Comparison of ENCODE assay signal across 24 cellular contexts in genomic region chr18:57909620-57910019, GRCh38.
DNase-seq lines count a peak whose midpoint lies in the region; ATAC-seq, FAIRE-seq and TF ChIP-seq lines count a peak whose summit lies in the region.
"Had no signal": no experiment of that assay in that cellular context is flagged by ENCODE, and none has a peak within 500 bp of the region (broad histone marks: within the 10 kb centered on the region; RNA-seq: fewer than 3 reads in every experiment).

No MANE protein-coding gene starts in this region.

- H3K36me3 ChIP-seq in brain microvascular endothelial cell (replicated peaks) (no peaks in the 10 kb centered on the region), keratinocyte (ENCODE audit: control insufficient read depth in 2 of 2, extremely low read depth in 1 of 2, insufficient read depth in 2 of 2, low read length in 2 of 2) (no peaks in the 10 kb centered on the region)
- H3K36me3 ChIP-seq: neutrophil, vagina had no signal

- H3K9me3 Mint-ChIP-seq in endothelial cell (ENCODE audit: unreplicated experiment), result no peaks in the 10 kb centered on the region
- H3K9me3 Mint-ChIP-seq: activated CD4-positive, alpha-beta T cell treated with anti-CD3 and anti-CD28 coated beads, Interleukin-2, amount 10 ng/mL, durations not matched to agents 24 days and 14 days; activated naive CD4-positive, alpha-beta T cell treated with anti-CD3 and anti-CD28 coated beads for 36 hours had no signal

- H3K27me3 Mint-ChIP-seq in endothelial cell (ENCODE audit: unreplicated experiment), result no peaks in the 10 kb centered on the region

- no peaks in the 10 kb centered on the region for H4K20me1 ChIP-seq in keratinocyte (ENCODE audit: control insufficient read depth, extremely low read depth, insufficient read depth, low read length)

- no peak overlapping the region for H3K4me3 Mint-ChIP-seq in endothelial cell (ENCODE audit: unreplicated experiment)
- H3K4me3 Mint-ChIP-seq: activated CD4-positive, alpha-beta T cell treated with anti-CD3 and anti-CD28 coated beads, Interleukin-2, amount 10 ng/mL, durations not matched to agents 24 days and 14 days; activated naive CD4-positive, alpha-beta T cell treated with anti-CD3 and anti-CD28 coated beads for 36 hours; brain had no signal

- H3K27ac ChIP-seq in brain microvascular endothelial cell (no peak overlapping the region), keratinocyte (ENCODE audit: control insufficient read depth, insufficient read depth, low read length) (peak overlapping the region; percentile 10)
- H3K27ac ChIP-seq: neutrophil, PC-9, vagina had no signal

- H3K27me3 ChIP-seq in brain microvascular endothelial cell (replicated peaks), result no peaks in the 10 kb centered on the region
- H3K27me3 ChIP-seq in keratinocyte (ENCODE audit: control insufficient read depth, extremely low read depth, insufficient read depth, low read length), result no peaks in the 10 kb centered on the region
- H3K27me3 ChIP-seq: neutrophil, vagina had no signal

- H3K36me3 Mint-ChIP-seq in endothelial cell (ENCODE audit: low read depth, unreplicated experiment), result no peaks in the 10 kb centered on the region
- H3K36me3 Mint-ChIP-seq: brain had no signal

- H3K27ac Mint-ChIP-seq in endothelial cell (ENCODE audit: unreplicated experiment), result no peak overlapping the region
- H3K27ac Mint-ChIP-seq: activated CD4-positive, alpha-beta T cell treated with anti-CD3 and anti-CD28 coated beads, Interleukin-2, amount 10 ng/mL, durations not matched to agents 24 days and 14 days; activated naive CD4-positive, alpha-beta T cell treated with anti-CD3 and anti-CD28 coated beads for 36 hours had no signal

- no peak for ATAC-seq in GM21737 (IDR thresholded peaks at IDR 0.05; ENCODE audit: unreplicated experiment)
- ATAC-seq: GM12878 had no signal

- no peak overlapping the region for H3K9ac ChIP-seq in keratinocyte (ENCODE audit: control insufficient read depth, extremely low read depth, insufficient read depth, low read length)

- peak overlapping the region; percentile 59 for H3K4me2 ChIP-seq in keratinocyte (ENCODE audit: control insufficient read depth, extremely low read depth, insufficient read depth, low read depth, low read length)
- H3K4me2 ChIP-seq: PC-9 had no signal

- no peaks in the 10 kb centered on the region for H3K9me3 ChIP-seq in keratinocyte (ENCODE audit: control insufficient read depth, low read depth, low read length)
- H3K9me3 ChIP-seq: neutrophil, vagina had no signal

- H3K4me1 Mint-ChIP-seq in endothelial cell (ENCODE audit: unreplicated experiment), result peaks cover 18% of the 10 kb centered on the region
- H3K4me1 Mint-ChIP-seq: activated CD4-positive, alpha-beta T cell treated with anti-CD3 and anti-CD28 coated beads, Interleukin-2, amount 10 ng/mL, durations not matched to agents 24 days and 14 days had no signal

- no peak overlapping the region for H3K4me3 ChIP-seq in brain microvascular endothelial cell (ENCODE audit: low read depth, low read length)
- no peak overlapping the region for H3K4me3 ChIP-seq in keratinocyte (ENCODE audit: control insufficient read depth in 2 of 3, extremely low read depth in 1 of 3, insufficient read depth in 2 of 3, low read depth in 1 of 3, low read length in 3 of 3)
- H3K4me3 ChIP-seq: GM12878, PC-9, vagina had no signal

- FAIRE-seq in keratinocyte (lab: Jason Lieb, UNC), result peak; percentile 87
- FAIRE-seq: G401.6, GM12878, TTC549 had no signal

- dilution Hi-C loops in keratinocyte (cut with MboI; ENCODE audit: extremely low pct_ligation_motif_present, low sequenced_read_pairs), result no loop called here

- H3K4me1 ChIP-seq in keratinocyte (ENCODE audit: control insufficient read depth, extremely low read depth, insufficient read depth, low read length), result peaks cover 15% of the 10 kb centered on the region
- H3K4me1 ChIP-seq: vagina had no signal

- DNase-seq in COLO829 (ENCODE audit: low spot score) (peak; percentile 21), LHCN-M2 (ENCODE audit: low read depth) (peak; percentile 44), brain microvascular endothelial cell (peak; percentile 53), keratinocyte (ENCODE audit: low read depth, low spot score) (no peak), endothelial cell (ENCODE audit: low spot score) (no peak), T-helper 9 cell (no peak), NCI-H2196 treated with DMSO at 0.1 percent for 48 hours (lab: John Stamatoyannopoulos, UW; ENCODE audit: unreplicated experiment) (no peak)
- DNase-seq: activated CD4-positive, alpha-beta T cell treated with anti-CD3 and anti-CD28 coated beads, Interleukin-2, amount 10 ng/mL, durations not matched to agents 24 days and 14 days; activated naive CD4-positive, alpha-beta T cell treated with anti-CD3 and anti-CD28 coated beads for 36 hours; activated T-cell treated with anti-CD3 and anti-CD28 coated beads for 4 hours; effector CD4-positive, alpha-beta T cell; IMR-90; MV-4-11; NCI-H2029; NCI-H526; PC-9; stimulated activated CD4-positive, alpha-beta T cell treated with anti-CD3 and anti-CD28 coated beads, Interleukin-2, amount 100 ng/mL, for 48 hours had no signal

- no peaks in the 10 kb centered on the region for H3K79me2 ChIP-seq in keratinocyte (ENCODE audit: control insufficient read depth, insufficient read depth, low read length)

- no peaks in the 10 kb centered on the region for H3K9me1 ChIP-seq in keratinocyte (ENCODE audit: control insufficient read depth, extremely low read depth, insufficient read depth, low read length)

- TF ChIP-seq CTCF in brain microvascular endothelial cell (IDR thresholded peaks at IDR 0.05; ENCODE audit: low read depth, low read length, missing control alignments) (no peak), keratinocyte (optimal IDR thresholded peaks at IDR 0.05 in 1 of 3, IDR thresholded peaks at IDR 0.05 in 1 of 3, conservative IDR thresholded peaks at IDR 0.05 in 1 of 3; ENCODE audit: extremely low read depth in 1 of 3, insufficient read depth in 2 of 3, low read length in 3 of 3) (no peak), endothelial cell (IDR thresholded peaks at IDR 0.05; ENCODE audit: unreplicated experiment) (no peak)

- H2AFZ ChIP-seq in keratinocyte (ENCODE audit: control insufficient read depth, low read length), result peak overlapping the region; percentile 37
- H2AFZ ChIP-seq: PC-9 had no signal

- in situ Hi-C loops in brain microvascular endothelial cell (cut with HindIII; ENCODE audit: low pct_ligation_motif_present, low sequenced_read_pairs), result no loop called here

Comparison
In these comparisons a context has a peak if more than half of its experiments do, and no peak if none do; other contexts are left out.
1. DNase-seq: peak in COLO829 (single experiment), LHCN-M2 (single experiment) and brain microvascular endothelial cell (single experiment); none in keratinocyte (single experiment), endothelial cell (single experiment), T-helper 9 cell (single experiment) and NCI-H2196 treated with DMSO at 0.1 percent for 48 hours (single experiment).